Comparison of ENCODE assay signal across 8 cellular contexts in the genomic region with DNA sequence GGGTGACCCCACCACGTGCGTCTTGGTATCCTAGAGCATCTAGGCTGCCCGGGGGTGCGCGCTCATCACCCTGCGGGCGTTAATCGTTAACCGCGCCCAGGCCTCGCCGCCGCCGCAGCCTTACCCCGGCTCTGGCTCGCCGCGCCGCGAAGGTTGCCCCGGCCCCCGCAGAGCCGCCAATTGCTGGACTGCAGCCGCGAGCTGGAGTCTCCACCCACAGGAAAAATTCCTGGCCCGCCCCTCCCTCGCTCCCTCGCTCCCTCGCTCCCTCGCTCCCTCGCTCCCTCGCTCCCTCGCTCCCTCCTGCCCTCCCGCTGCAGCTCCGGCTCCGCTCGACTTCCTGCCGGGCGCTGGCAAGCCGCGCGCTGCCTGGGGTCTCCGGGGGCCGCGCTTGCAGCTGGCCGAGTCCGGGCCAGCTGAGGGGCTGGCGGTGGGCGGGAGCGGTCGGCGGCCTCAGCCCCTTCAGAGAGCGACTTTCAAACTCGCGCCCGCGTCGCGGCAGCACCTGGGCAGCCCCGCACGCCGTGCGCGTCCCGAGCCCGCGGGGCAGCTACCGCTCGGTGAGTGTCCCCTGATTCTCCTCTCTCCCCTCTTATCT. TPM values are rescaled to one million over a fixed set of nuclear protein-coding genes. Genes with fewer than 3 reads are reported as not detected.
DNase-seq lines count a peak whose midpoint lies in the region; ATAC-seq and TF ChIP-seq lines count a peak whose summit lies in the region.

A gene (plus strand): TSS at position 280 of the 598 bp plus-strand sequence. CDS start 23,208 bp downstream, outside the sequence.

- H3K36me3 ChIP-seq in muscle layer of colon (ENCODE audit: insufficient read depth, low read length), result no peaks in the 10 kb centered on the region
- no peaks in the 10 kb centered on the region for H3K36me3 ChIP-seq in transverse colon

- no peak for TF ChIP-seq CTCF in fibroblast of pulmonary artery (IDR thresholded peaks at IDR 0.05; ENCODE audit: low read length, missing control alignments)
- TF ChIP-seq CTCF in transverse colon (IDR thresholded peaks at IDR 0.05), result no peak

- H3K4me3 ChIP-seq in fibroblast of pulmonary artery (replicated peaks; ENCODE audit: low read depth, low read length) (peak within 1 kb of the TSS; percentile 67), muscle layer of colon (ENCODE audit: low read depth in 1 of 2, low read length in 2 of 2) (peak within 1 kb of the TSS; percentile 70 to 81), transverse colon (peak within 1 kb of the TSS; percentile 75 to 98 (median 85))

- H3K9me3 ChIP-seq in muscle layer of colon (ENCODE audit: low read length), result no peaks in the 10 kb centered on the region
- no peaks in the 10 kb centered on the region for H3K9me3 ChIP-seq in transverse colon

- no peaks in the 10 kb centered on the region for H3K27me3 ChIP-seq in muscle layer of colon (ENCODE audit: control insufficient read depth in 1 of 2, insufficient read depth in 2 of 2, low read length in 2 of 2)
- no peaks in the 10 kb centered on the region for H3K27me3 ChIP-seq in transverse colon

- 1% methylated on average over 59 of the region's 69 CpGs; no CpG with 5 or more reads in 1 of the 2 donors for WGBS in transverse colon (ENCODE audit: low coverage in 1 of 2), 2 donors

- H3K27ac ChIP-seq in muscle layer of colon (ENCODE audit: low read depth, low read length), result peak within 1 kb of the TSS; percentile 90
- peak within 1 kb of the TSS; percentile 91 to 97 (median 94) for H3K27ac ChIP-seq in transverse colon

- TF ChIP-seq POLR2A in transverse colon (IDR thresholded peaks at IDR 0.05), result peak; percentile 89

- no peak for TF ChIP-seq EP300 in transverse colon (IDR thresholded peaks at IDR 0.05; ENCODE audit: low read depth)

- H3K9ac ChIP-seq in muscle layer of colon (ENCODE audit: low read length), result peak within 1 kb of the TSS; percentile 80

- in situ Hi-C loops in transverse colon (cut with MboI; ENCODE audit: low pct_ligation_motif_present in 1 of 4, low pct_unique_long_range_greater_than_20kb in 1 of 4, low sequenced_read_pairs in 3 of 4), result no loop called here

- peaks cover 46% of the 10 kb centered on the region for H3K4me1 ChIP-seq in muscle layer of colon (ENCODE audit: insufficient read depth, low read length)
- H3K4me1 ChIP-seq in transverse colon, result peaks cover 22 to 68% (median 60%) of the 10 kb centered on the region in 4 donors

- ATAC-seq in HG03039 (IDR thresholded peaks at IDR 0.05; ENCODE audit: unreplicated experiment), result no peak

- DNase-seq in NCI-H82 (lab: John Stamatoyannopoulos, UW) (peak; percentile 79), NCI-H82 treated with DMSO at 0.1 percent for 48 hours (lab: John Stamatoyannopoulos, UW; ENCODE audit: unreplicated experiment) (no peak), NCI-H226 (peak; percentile 85), fibroblast of pulmonary artery (ENCODE audit: low read depth) (peak; percentile 72), transverse colon (peak; percentile 90)
- peak; percentile 31 for DNase-seq in activated T-helper 9 cell treated with anti-CD3 and anti-CD28 coated beads, Interleukin-2, amount 50 U/mL, for 16 hours (ENCODE audit: low read depth)

- intact Hi-C loops in transverse colon (cut with DNase I; ENCODE audit: low total_unique reads), result no loop called here

RNA-seq across cellular contexts. Expression of the gene that starts here (rescaled TPM):
- total RNA-seq in transverse colon, result 100 to 1,000 TPM in 2 of 4 donors, 10 to 100 TPM in 2; 58.1 to 273 (median 94.7) TPM
